1 cellular context compared by ENCODE assay signal in the genomic region with DNA sequence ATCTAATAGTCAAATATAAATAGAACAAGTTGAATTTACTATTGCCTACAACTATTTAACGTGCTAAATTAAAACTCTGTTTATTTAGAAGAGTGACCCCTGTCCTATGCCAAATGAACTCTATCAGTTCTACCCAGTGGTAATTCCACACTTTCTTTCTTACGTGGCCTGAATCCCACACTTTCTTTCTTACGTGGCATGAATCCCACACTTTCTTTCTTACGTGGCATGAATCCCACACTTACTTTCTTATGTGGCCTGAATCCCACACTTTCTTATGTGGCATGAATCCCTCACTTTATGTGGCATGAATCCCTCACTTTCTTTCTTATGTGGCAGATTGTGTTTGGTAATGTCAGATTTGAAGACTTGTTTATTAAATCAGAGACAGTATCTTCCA.
TF ChIP-seq lines count a peak whose summit lies in the region.

No MANE protein-coding gene starts in this region.

TF ChIP-seq in HEK293, 187 proteins besides CTCF, POLR2A, EP300 and RAD21 (continued from another document):
- TF ChIP-seq ZNF692 (tag by site-specific recombination; IDR thresholded peaks at IDR 0.05) (no peak), ZNF10 (tag by site-specific recombination; IDR thresholded peaks at IDR 0.05) (no peak)
TF ChIP-seq in HEK293: peak in this region for 1.
